In genomic region chrX:51795136-51795535, GRCh38 we compare ENCODE assay signal across 20 cellular contexts.
"Had no signal": no experiment of that assay in that cellular context is flagged by ENCODE, and none has a peak within 500 bp of the region (broad histone marks: within the 10 kb centered on the region; RNA-seq: fewer than 3 reads in every experiment).

No MANE protein-coding gene starts in this region.

- ATAC-seq: effector memory CD8-positive, alpha-beta T cell; gastrocnemius medialis; left ventricle myocardium superior; lower lobe of right lung; naive thymus-derived CD8-positive, alpha-beta T cell; psoas muscle; right cardiac atrium; stimulated activated memory B cell treated with anti-CD40 and anti-IgM and Interleukin-4, amounts not matched to agents 10 μg/mL and 1 μg/mL and 100 μg/mL, for 72 hours; stimulated activated naive CD8-positive, alpha-beta T cell treated with anti-CD3 and anti-CD28 coated beads, Interleukin-15, amount 100 ng/mL, for 72 hours; upper lobe of right lung had no signal

- H3K27ac ChIP-seq: coronary artery, gastrocnemius medialis, lower lobe of right lung, psoas muscle, sigmoid colon, suprapubic skin, transverse colon, upper lobe of right lung, uterus had no signal

- H3K27me3 ChIP-seq: gastrocnemius medialis, sigmoid colon, suprapubic skin, transverse colon, upper lobe of right lung had no signal

- H3K36me3 ChIP-seq: gastrocnemius medialis, lower lobe of right lung, sigmoid colon, suprapubic skin, transverse colon, upper lobe of right lung, uterus had no signal

- H3K4me3 Mint-ChIP-seq: effector memory CD8-positive, alpha-beta T cell; naive thymus-derived CD8-positive, alpha-beta T cell; nephron progenitor cell; stimulated activated memory B cell treated with anti-CD40 and anti-IgM and Interleukin-4, amounts not matched to agents 10 μg/mL and 1 μg/mL and 100 μg/mL, for 72 hours; stimulated activated naive CD8-positive, alpha-beta T cell treated with anti-CD3 and anti-CD28 coated beads, Interleukin-15, amount 100 ng/mL, for 72 hours had no signal

- H3K27me3 Mint-ChIP-seq: naive thymus-derived CD8-positive, alpha-beta T cell; stimulated activated naive CD8-positive, alpha-beta T cell treated with anti-CD3 and anti-CD28 coated beads, Interleukin-15, amount 100 ng/mL, for 72 hours had no signal

- DNase-seq: effector memory CD8-positive, alpha-beta T cell; gastrocnemius medialis; head of caudate nucleus; left ventricle myocardium superior; lower lobe of right lung; naive thymus-derived CD8-positive, alpha-beta T cell; nephron progenitor cell; nucleus accumbens; posterior cingulate gyrus; psoas muscle; right cardiac atrium; sigmoid colon; stimulated activated CD4-positive, alpha-beta T cell treated with anti-CD3 and anti-CD28 coated beads, Interleukin-4, amount 100 ng/mL, for 4 hours; stimulated activated naive CD8-positive, alpha-beta T cell treated with anti-CD3 and anti-CD28 coated beads, Interleukin-15, amount 100 ng/mL, for 72 hours; transverse colon; upper lobe of right lung; uterus had no signal

- H3K9me3 ChIP-seq: gastrocnemius medialis, lower lobe of right lung, sigmoid colon, suprapubic skin, transverse colon, upper lobe of right lung, uterus had no signal

- H3K4me1 Mint-ChIP-seq: naive thymus-derived CD8-positive, alpha-beta T cell; nephron progenitor cell; stimulated activated memory B cell treated with anti-CD40 and anti-IgM and Interleukin-4, amounts not matched to agents 10 μg/mL and 1 μg/mL and 100 μg/mL, for 72 hours; stimulated activated naive CD8-positive, alpha-beta T cell treated with anti-CD3 and anti-CD28 coated beads, Interleukin-15, amount 100 ng/mL, for 72 hours had no signal

- H3K27ac Mint-ChIP-seq: effector memory CD8-positive, alpha-beta T cell; naive thymus-derived CD8-positive, alpha-beta T cell; nephron progenitor cell; stimulated activated memory B cell treated with anti-CD40 and anti-IgM and Interleukin-4, amounts not matched to agents 10 μg/mL and 1 μg/mL and 100 μg/mL, for 72 hours; stimulated activated naive CD8-positive, alpha-beta T cell treated with anti-CD3 and anti-CD28 coated beads, Interleukin-15, amount 100 ng/mL, for 72 hours had no signal

- H3K36me3 Mint-ChIP-seq: naive thymus-derived CD8-positive, alpha-beta T cell; stimulated activated memory B cell treated with anti-CD40 and anti-IgM and Interleukin-4, amounts not matched to agents 10 μg/mL and 1 μg/mL and 100 μg/mL, for 72 hours had no signal

- H3K4me3 ChIP-seq: coronary artery, gastrocnemius medialis, lower lobe of right lung, psoas muscle, sigmoid colon, suprapubic skin, transverse colon, upper lobe of right lung, uterus had no signal

- H3K9me3 Mint-ChIP-seq: effector memory CD8-positive, alpha-beta T cell; naive thymus-derived CD8-positive, alpha-beta T cell; stimulated activated memory B cell treated with anti-CD40 and anti-IgM and Interleukin-4, amounts not matched to agents 10 μg/mL and 1 μg/mL and 100 μg/mL, for 72 hours; stimulated activated naive CD8-positive, alpha-beta T cell treated with anti-CD3 and anti-CD28 coated beads, Interleukin-15, amount 100 ng/mL, for 72 hours had no signal

- H3K4me1 ChIP-seq: gastrocnemius medialis, lower lobe of right lung, psoas muscle, sigmoid colon, suprapubic skin, transverse colon, upper lobe of right lung, uterus had no signal
